8 cellular contexts compared by ENCODE assay signal in the genomic region with DNA sequence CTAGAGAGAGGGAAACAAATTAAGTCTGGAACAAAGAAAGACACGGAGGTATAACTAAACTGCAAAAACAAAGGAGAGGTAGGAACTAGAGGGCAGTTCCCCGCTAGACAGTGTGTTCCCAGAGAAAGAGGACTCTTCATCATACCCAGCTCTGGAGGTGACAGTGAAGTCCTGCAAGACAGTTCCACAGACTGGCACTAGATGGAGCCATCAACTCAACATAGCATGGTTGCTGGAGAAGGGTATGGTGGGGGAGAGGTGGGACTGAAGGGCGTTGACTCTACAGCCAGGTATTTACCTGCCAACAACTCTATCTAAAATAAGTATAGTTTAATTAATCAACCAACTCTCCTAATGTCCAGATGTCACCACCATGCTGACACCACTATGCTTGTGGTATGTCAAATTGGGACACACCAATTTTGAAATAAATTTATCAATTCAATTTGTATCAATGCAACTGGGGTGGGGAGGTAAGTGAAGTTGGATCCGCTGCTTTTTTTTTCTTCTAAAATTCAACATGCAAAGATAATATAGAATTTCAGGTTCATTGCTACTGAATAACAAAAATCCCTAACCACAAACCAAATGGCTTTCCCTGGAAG. TPM values are rescaled to one million over a fixed set of nuclear protein-coding genes. Genes with fewer than 3 reads are reported as not detected.
DNase-seq lines count a peak whose midpoint lies in the region; ATAC-seq and TF ChIP-seq lines count a peak whose summit lies in the region.

No MANE protein-coding gene starts in this region.

- H3K4me3 Mint-ChIP-seq in activated naive CD8-positive, alpha-beta T cell treated with anti-CD3 and anti-CD28 coated beads, Interleukin-2, amount 50 U/mL, for 24 hours = peak overlapping the region; percentile 72
- no peak overlapping the region for H3K4me3 Mint-ChIP-seq in stimulated activated effector memory CD8-positive, alpha-beta T cell treated with anti-CD3 and anti-CD28 coated beads, Interleukin-12 subunit alpha, Interleukin-12 subunit beta, amount 100 ng/mL, for 72 hours

- peak overlapping the region; percentile 99 for H3K27ac Mint-ChIP-seq in activated naive CD8-positive, alpha-beta T cell treated with anti-CD3 and anti-CD28 coated beads, Interleukin-2, amount 50 U/mL, for 24 hours
- H3K27ac Mint-ChIP-seq in stimulated activated effector memory CD8-positive, alpha-beta T cell treated with anti-CD3 and anti-CD28 coated beads, Interleukin-12 subunit alpha, Interleukin-12 subunit beta, amount 100 ng/mL, for 72 hours = peak overlapping the region; percentile 26

- peaks cover 100% of the 10 kb centered on the region for H3K4me1 Mint-ChIP-seq in activated naive CD8-positive, alpha-beta T cell treated with anti-CD3 and anti-CD28 coated beads, Interleukin-2, amount 50 U/mL, for 24 hours
- peaks cover 45% of the 10 kb centered on the region for H3K4me1 Mint-ChIP-seq in stimulated activated effector memory CD8-positive, alpha-beta T cell treated with anti-CD3 and anti-CD28 coated beads, Interleukin-12 subunit alpha, Interleukin-12 subunit beta, amount 100 ng/mL, for 72 hours

- TF ChIP-seq CTCF in GM20000 (IDR thresholded peaks at IDR 0.05; ENCODE audit: extremely low read depth, missing control alignments) = peak; percentile 45

- DNase-seq in AML-193 (lab: John Stamatoyannopoulos, UW) (peak; percentile 66 to 77), GM20000 (ENCODE audit: low spot score) (no peak), RPMI7951 (ENCODE audit: low read depth) (peak; percentile 35), left colon (peak in 1 of 2 donors; percentile 34), nucleus accumbens (lab: John Stamatoyannopoulos, UW) (no peak)
- DNase-seq in activated naive CD8-positive, alpha-beta T cell treated with anti-CD3 and anti-CD28 coated beads, Interleukin-2, amount 50 U/mL, for 24 hours = peak; percentile 81
- peak; percentile 51 to 84 for DNase-seq in stimulated activated effector memory CD8-positive, alpha-beta T cell treated with anti-CD3 and anti-CD28 coated beads, Interleukin-12 subunit alpha, Interleukin-12 subunit beta, amount 100 ng/mL, for 72 hours (ENCODE audit: low spot score in 2 of 2)

- H3K9me3 Mint-ChIP-seq in activated naive CD8-positive, alpha-beta T cell treated with anti-CD3 and anti-CD28 coated beads, Interleukin-2, amount 50 U/mL, for 24 hours = no peaks in the 10 kb centered on the region
- H3K9me3 Mint-ChIP-seq in stimulated activated effector memory CD8-positive, alpha-beta T cell treated with anti-CD3 and anti-CD28 coated beads, Interleukin-12 subunit alpha, Interleukin-12 subunit beta, amount 100 ng/mL, for 72 hours = no peaks in the 10 kb centered on the region

- no peaks in the 10 kb centered on the region for H3K27me3 Mint-ChIP-seq in activated naive CD8-positive, alpha-beta T cell treated with anti-CD3 and anti-CD28 coated beads, Interleukin-2, amount 50 U/mL, for 24 hours

- ATAC-seq in activated naive CD8-positive, alpha-beta T cell treated with anti-CD3 and anti-CD28 coated beads, Interleukin-2, amount 50 U/mL, for 24 hours = peak; percentile 35
- ATAC-seq in left colon (peak; percentile 67), GM21367 (IDR thresholded peaks at IDR 0.05; ENCODE audit: unreplicated experiment) (no peak)
- ATAC-seq in stimulated activated effector memory CD8-positive, alpha-beta T cell treated with anti-CD3 and anti-CD28 coated beads, Interleukin-12 subunit alpha, Interleukin-12 subunit beta, amount 100 ng/mL, for 72 hours = peak; percentile 8

- H3K36me3 Mint-ChIP-seq in activated naive CD8-positive, alpha-beta T cell treated with anti-CD3 and anti-CD28 coated beads, Interleukin-2, amount 50 U/mL, for 24 hours (ENCODE audit: low read depth) = peaks cover 77% of the 10 kb centered on the region
- peaks cover 13% of the 10 kb centered on the region for H3K36me3 Mint-ChIP-seq in stimulated activated effector memory CD8-positive, alpha-beta T cell treated with anti-CD3 and anti-CD28 coated beads, Interleukin-12 subunit alpha, Interleukin-12 subunit beta, amount 100 ng/mL, for 72 hours

- intact Hi-C loops in left colon (cut with DNase I, micrococcal nuclease) = no loop called here

RNA-seq across cellular contexts. Expression of gene BACH2, which starts 9.7 kb away (rescaled TPM):
- 1.4 and 2.0 TPM in 2 replicates for total RNA-seq in RPMI7951 (2014; rRNA removed; shearing (Covaris generic))
- 1 to 10 TPM in 1 of 2 donors, under 1 TPM in 1; 0.67 to 1.3 TPM for total RNA-seq in left colon

Comparison
In these comparisons a context has a peak if more than half of its experiments do, and no peak if none do; other contexts are left out.
1. DNase-seq: peak in AML-193 (2 of 2), RPMI7951 (single experiment), activated naive CD8-positive, alpha-beta T cell treated with anti-CD3 and anti-CD28 coated beads, Interleukin-2, amount 50 U/mL, for 24 hours (single experiment) and stimulated activated effector memory CD8-positive, alpha-beta T cell treated with anti-CD3 and anti-CD28 coated beads, Interleukin-12 subunit alpha, Interleukin-12 subunit beta, amount 100 ng/mL, for 72 hours (2 of 2); none in GM20000 (single experiment) and nucleus accumbens (0 of 56).